1 cellular context compared by ENCODE assay signal in genomic region chr19:19477705-19478383, GRCh38.
TF ChIP-seq lines count a peak whose summit lies in the region.

No MANE protein-coding gene starts in this region.

TF ChIP-seq in K562, 482 proteins besides CTCF, POLR2A, EP300 and RAD21:
- TF ChIP-seq NFRKB (IDR thresholded peaks at IDR 0.05; ENCODE audit: low read depth) (no peak), PURB (CRISPR knock-in tag; IDR thresholded peaks at IDR 0.05; ENCODE audit: low read depth) (no peak), KLF1 (tag; IDR thresholded peaks at IDR 0.05) (0 out of 2 replicates have a peak, but pooled peaks have one; percentile 31), RBM25 (IDR thresholded peaks at IDR 0.05; ENCODE audit: low read depth, low read length, severe bottlenecking) (no peak), JUN (IDR thresholded peaks at IDR 0.05; ENCODE audit: borderline replicate concordance, low read depth, low read length) (no peak), JUN (CRISPR knock-in tag; IDR thresholded peaks at IDR 0.05; ENCODE audit: borderline replicate concordance) (no peak)
